Comparison of ENCODE assay signal across 22 cellular contexts in genomic region chr7:94710256-94710655, GRCh38. TPM values are rescaled to one million over a fixed set of nuclear protein-coding genes. Genes with fewer than 3 reads are reported as not detected.
DNase-seq lines count a peak whose midpoint lies in the region; FAIRE-seq and TF ChIP-seq lines count a peak whose summit lies in the region.
"Had no signal": no experiment of that assay in that cellular context is flagged by ENCODE, and none has a peak within 500 bp of the region (broad histone marks: within the 10 kb centered on the region; RNA-seq: fewer than 3 reads in every experiment).

No MANE protein-coding gene starts in this region.

- peaks cover 14% of the 10 kb centered on the region for H3K9me3 Mint-ChIP-seq in nephron progenitor cell

- DNase-seq in EH (ENCODE audit: low read depth) (peak; percentile 36), RPMI7951 (ENCODE audit: low read depth) (peak; percentile 32), choroid plexus epithelial cell (ENCODE audit: low read depth) (peak; percentile 27), myocyte (ENCODE audit: low read depth) (peak; percentile 24), frontal cortex (ENCODE audit: low spot score in 2 of 2) (no peak), nephron progenitor cell (no peak), ecto neural progenitor cell (ENCODE audit: low spot score) (no peak)
- DNase-seq in activated CD4-positive, CD25-positive, alpha-beta regulatory T cell (lab: John Stamatoyannopoulos, UW): no peak
- DNase-seq: 8988T; CD4-positive, CD25-positive, alpha-beta regulatory T cell; COR-L47; DMS 273 treated with DMSO at 0.1 percent for 48 hours; DND-41; GDM1; GOT3; KBM-7; MV-4-11; NCI-H187; NCI-H2107; NCI-H510A; NCI-H774 had no signal

- no peak for FAIRE-seq in frontal cortex (lab: Jason Lieb, UNC)

- H3K36me3 Mint-ChIP-seq in nephron progenitor cell (ENCODE audit: low read depth): peaks cover 6% of the 10 kb centered on the region
- H3K36me3 Mint-ChIP-seq: CD4-positive, CD25-positive, alpha-beta regulatory T cell had no signal

- H3K4me3 ChIP-seq in choroid plexus epithelial cell (ENCODE audit: low read depth, low read length): no peak overlapping the region

- H3K27me3 Mint-ChIP-seq in nephron progenitor cell (ENCODE audit: low read depth, poor library complexity): peaks cover 4% of the 10 kb centered on the region
- H3K27me3 Mint-ChIP-seq: CD4-positive, CD25-positive, alpha-beta regulatory T cell had no signal

- H3K27ac Mint-ChIP-seq in nephron progenitor cell: no peak overlapping the region
- H3K27ac Mint-ChIP-seq: B cell; CD4-positive, CD25-positive, alpha-beta regulatory T cell had no signal

- no peak for TF ChIP-seq CTCF in choroid plexus epithelial cell (conservative IDR thresholded peaks at IDR 0.05; ENCODE audit: low read depth, low read length)
- no peak for TF ChIP-seq CTCF in nephron progenitor cell (IDR thresholded peaks at IDR 0.05)

- H3K4me3 Mint-ChIP-seq in nephron progenitor cell: no peak overlapping the region
- H3K4me3 Mint-ChIP-seq: B cell; CD4-positive, CD25-positive, alpha-beta regulatory T cell had no signal

- H3K4me1 Mint-ChIP-seq in nephron progenitor cell: peaks cover 5% of the 10 kb centered on the region
- H3K4me1 Mint-ChIP-seq: B cell; CD4-positive, CD25-positive, alpha-beta regulatory T cell had no signal

RNA-seq across cellular contexts. Expression of gene SGCE, which starts 54.3 kb away (rescaled TPM):
- 164 and 170 TPM in 2 replicates for total RNA-seq in RPMI7951 (2014; rRNA removed; shearing (Covaris generic))
- total RNA-seq in myocyte (64.9 and 87.6 TPM in 2 replicates), frontal cortex (69.7 TPM)
- 41.8 TPM for polyA plus RNA-seq in myocyte (2012)

Comparison
In these comparisons a context has a peak if more than half of its experiments do, and no peak if none do; other contexts are left out.
1. DNase-seq: peak in EH (single experiment), RPMI7951 (single experiment), choroid plexus epithelial cell (single experiment) and myocyte (single experiment); none in frontal cortex (0 of 2), nephron progenitor cell (single experiment), activated CD4-positive, CD25-positive, alpha-beta regulatory T cell (0 of 4) and ecto neural progenitor cell (single experiment).